8 cellular contexts compared by ENCODE assay signal in genomic region chr4:173334891-173335754, GRCh38. TPM values are rescaled to one million over a fixed set of nuclear protein-coding genes. Genes with fewer than 3 reads are reported as not detected.
A peak's percentile ranks its signal among the peaks of the same experiment; 100 is the strongest.
DNase-seq lines count a peak whose midpoint lies in the region; ATAC-seq and TF ChIP-seq lines count a peak whose summit lies in the region.

No MANE protein-coding gene starts in this region.

- peaks cover 30% of the 10 kb centered on the region for H3K79me2 ChIP-seq in neural cell (replicated peaks; ENCODE audit: insufficient read depth, low read length)

- peak overlapping the region; percentile 99 for H3K27ac Mint-ChIP-seq in activated T-helper 1 cell treated with anti-CD3 and anti-CD28 coated beads, Interleukin-12 subunit alpha, Interleukin-12 subunit beta, Interleukin-2, Interleukin-4 antibody, amounts not matched to agents 30 ng/mL and 10 ng/mL and 1 ng/mL, durations not matched to agents 14 hours and 24 hours and 36 hours

- H3K4me3 Mint-ChIP-seq in activated T-helper 1 cell treated with anti-CD3 and anti-CD28 coated beads, Interleukin-12 subunit alpha, Interleukin-12 subunit beta, Interleukin-2, Interleukin-4 antibody, amounts not matched to agents 30 ng/mL and 10 ng/mL and 1 ng/mL, durations not matched to agents 14 hours and 24 hours and 36 hours, result peak overlapping the region; percentile 96

- H3K4me1 Mint-ChIP-seq in activated T-helper 1 cell treated with anti-CD3 and anti-CD28 coated beads, Interleukin-12 subunit alpha, Interleukin-12 subunit beta, Interleukin-2, Interleukin-4 antibody, amounts not matched to agents 30 ng/mL and 10 ng/mL and 1 ng/mL, durations not matched to agents 14 hours and 24 hours and 36 hours (ENCODE audit: low read depth), result peaks cover 54% of the 10 kb centered on the region

- peaks cover 17% of the 10 kb centered on the region for H3K4me1 ChIP-seq in vagina

- intact Hi-C loops in activated T-helper 1 cell treated with anti-CD3 and anti-CD28 coated beads, Interleukin-12 subunit alpha, Interleukin-12 subunit beta, Interleukin-2, Interleukin-4 antibody, amounts not matched to agents 30 ng/mL and 10 ng/mL and 1 ng/mL, durations not matched to agents 14 hours and 24 hours and 36 hours (cut with micrococcal nuclease), result loop anchor here (1.0 to 5.0 kb wide), 6 partner anchors 17 to 166 kb away; partner anchors contain the start of gene SAP30
- intact Hi-C loops in vagina (cut with DNase I), result no loop called here

- peak overlapping the region; percentile 92 for H3K4me3 ChIP-seq in fibroblast of villous mesenchyme (ENCODE audit: low read depth, low read length)
- H3K4me3 ChIP-seq in neural cell (ENCODE audit: low read length), result peak overlapping the region; percentile 93
- peak overlapping the region; percentile 90 to 98 for H3K4me3 ChIP-seq in vagina

- peaks cover 10% of the 10 kb centered on the region for H3F3A ChIP-seq in neural cell (ENCODE audit: insufficient read depth, low read length, poor library complexity, severe bottlenecking)

- H3K4me2 ChIP-seq in neural cell (ENCODE audit: low read length), result peak overlapping the region; percentile 89

- H3K27ac ChIP-seq in neural cell (ENCODE audit: low read length) (peak overlapping the region; percentile 26), vagina (peak overlapping the region; percentile 100)

- DNase-seq in ELF-1 (ENCODE audit: low read depth, low spot score), result peak; percentile 97
- peak; percentile 70 for DNase-seq in HT-29 (ENCODE audit: low spot score)
- DNase-seq in NCI-H82 treated with DMSO at 0.1 percent for 48 hours (lab: John Stamatoyannopoulos, UW; ENCODE audit: unreplicated experiment), result peak; percentile 55
- peak; percentile 63 for DNase-seq in activated T-helper 1 cell treated with anti-CD3 and anti-CD28 coated beads, Interleukin-12 subunit alpha, Interleukin-12 subunit beta, Interleukin-2, Interleukin-4 antibody, amounts not matched to agents 30 ng/mL and 10 ng/mL and 1 ng/mL, durations not matched to agents 14 hours and 24 hours and 36 hours (ENCODE audit: low spot score)
- DNase-seq in fibroblast of villous mesenchyme (ENCODE audit: low read depth), result peak; percentile 72
- no peak for DNase-seq in vagina (ENCODE audit: extremely low spot score in 2 of 2)

- peak in 1 of 2 donors; percentile 15 for TF ChIP-seq POLR2A in vagina (IDR thresholded peaks at IDR 0.05)

- peaks cover 34% of the 10 kb centered on the region for H3K36me3 Mint-ChIP-seq in activated T-helper 1 cell treated with anti-CD3 and anti-CD28 coated beads, Interleukin-12 subunit alpha, Interleukin-12 subunit beta, Interleukin-2, Interleukin-4 antibody, amounts not matched to agents 30 ng/mL and 10 ng/mL and 1 ng/mL, durations not matched to agents 14 hours and 24 hours and 36 hours (ENCODE audit: low read depth)

- TF ChIP-seq RAD21 in neural cell (conservative IDR thresholded peaks at IDR 0.05), result no peak

- H3K9me3 ChIP-seq in neural cell (ENCODE audit: low read length) (no peaks in the 10 kb centered on the region), vagina (no peaks in the 10 kb centered on the region)

- no peaks in the 10 kb centered on the region for H3K9me3 Mint-ChIP-seq in activated T-helper 1 cell treated with anti-CD3 and anti-CD28 coated beads, Interleukin-12 subunit alpha, Interleukin-12 subunit beta, Interleukin-2, Interleukin-4 antibody, amounts not matched to agents 30 ng/mL and 10 ng/mL and 1 ng/mL, durations not matched to agents 14 hours and 24 hours and 36 hours

- ATAC-seq in GM21447 (IDR thresholded peaks at IDR 0.05; ENCODE audit: unreplicated experiment), result peak; percentile 38

- peak overlapping the region; percentile 54 for H3K9ac ChIP-seq in neural cell (ENCODE audit: low read length)

- no peak for TF ChIP-seq EP300 in neural cell (conservative IDR thresholded peaks at IDR 0.05; ENCODE audit: poor library complexity, severe bottlenecking)

- H3K27me3 ChIP-seq in neural cell (ENCODE audit: insufficient read depth, low read depth, low read length), result no peaks in the 10 kb centered on the region
- H3K27me3 ChIP-seq in vagina, result no peaks in the 10 kb centered on the region

- H3K36me3 ChIP-seq in neural cell (ENCODE audit: insufficient read depth, low read length), result peaks cover 3% of the 10 kb centered on the region
- peaks cover 0 to 9% of the 10 kb centered on the region in 2 donors for H3K36me3 ChIP-seq in vagina

- no peaks in the 10 kb centered on the region for H3K9me2 ChIP-seq in neural cell (ENCODE audit: insufficient read depth, low read length)

- H4K20me1 ChIP-seq in neural cell (ENCODE audit: insufficient read depth), result no peaks in the 10 kb centered on the region

- H3K27me3 Mint-ChIP-seq in activated T-helper 1 cell treated with anti-CD3 and anti-CD28 coated beads, Interleukin-12 subunit alpha, Interleukin-12 subunit beta, Interleukin-2, Interleukin-4 antibody, amounts not matched to agents 30 ng/mL and 10 ng/mL and 1 ng/mL, durations not matched to agents 14 hours and 24 hours and 36 hours (ENCODE audit: insufficient read depth), result no peaks in the 10 kb centered on the region

- peak overlapping the region; percentile 57 for H2AFZ ChIP-seq in neural cell (ENCODE audit: low read depth, low read length)

- TF ChIP-seq CTCF in fibroblast of villous mesenchyme (IDR thresholded peaks at IDR 0.05; ENCODE audit: insufficient read depth, low read depth, low read length) (no peak), neural cell (IDR thresholded peaks at IDR 0.05; ENCODE audit: poor library complexity, severe bottlenecking) (no peak), vagina (IDR thresholded peaks at IDR 0.05) (no peak)

TF ChIP-seq in neural cell, 6 proteins besides CTCF, POLR2A, EP300 and RAD21:
- TF ChIP-seq REST (IDR thresholded peaks at IDR 0.05; ENCODE audit: borderline replicate concordance), result peak; percentile 25
- TF ChIP-seq SMC3 (conservative IDR thresholded peaks at IDR 0.05; ENCODE audit: poor library complexity), result peak; percentile 19
- TF ChIP-seq MXI1 (conservative IDR thresholded peaks at IDR 0.05; ENCODE audit: poor library complexity, severe bottlenecking), result peak; percentile 74
- TF ChIP-seq TAF1 (IDR thresholded peaks at IDR 0.05; ENCODE audit: low read depth), result no peak
- peak; percentile 49 for TF ChIP-seq POLR2AphosphoS5 (IDR thresholded peaks at IDR 0.05)
- TF ChIP-seq EZH2 (IDR thresholded peaks at IDR 0.05; ENCODE audit: borderline replicate concordance, insufficient read depth, low read length, poor library complexity, severe bottlenecking), result no peak

RNA-seq across cellular contexts. Expression of gene HMGB2, which starts 1.0 kb away (rescaled TPM):
- total RNA-seq in HT-29 (2014; rRNA removed; shearing (Covaris generic)), result 113 and 133 TPM in 2 replicates
- 274 and 292 TPM in 2 replicates for total RNA-seq in activated T-helper 1 cell treated with anti-CD3 and anti-CD28 coated beads, Interleukin-12 subunit alpha, Interleukin-12 subunit beta, Interleukin-2, Interleukin-4 antibody, amounts not matched to agents 30 ng/mL and 10 ng/mL and 1 ng/mL, durations not matched to agents 14 hours and 24 hours and 36 hours
- total RNA-seq in fibroblast of villous mesenchyme, result 33.8 and 60.0 TPM in 2 replicates
- polyA plus RNA-seq in neural cell, result 165 and 184 TPM in 2 replicates
- 83.3 and 97.0 TPM in 2 replicates for polyA minus RNA-seq in neural cell
- total RNA-seq in vagina, result 56.7 TPM

RNA-seq across cellular contexts. Expression of gene SAP30, which starts 35.6 kb away (rescaled TPM):
- total RNA-seq in HT-29 (2014; rRNA removed; shearing (Covaris generic)), result 17.7 and 21.7 TPM in 2 replicates
- total RNA-seq in activated T-helper 1 cell treated with anti-CD3 and anti-CD28 coated beads, Interleukin-12 subunit alpha, Interleukin-12 subunit beta, Interleukin-2, Interleukin-4 antibody, amounts not matched to agents 30 ng/mL and 10 ng/mL and 1 ng/mL, durations not matched to agents 14 hours and 24 hours and 36 hours, result 29.3 and 30.9 TPM in 2 replicates
- total RNA-seq in fibroblast of villous mesenchyme (13.2 and 21.2 TPM in 2 replicates), vagina (13.0 TPM)
- polyA plus RNA-seq in neural cell, result 55.8 and 58.3 TPM in 2 replicates
- 31.4 and 36.3 TPM in 2 replicates for polyA minus RNA-seq in neural cell

Comparison
In these comparisons a context has a peak if more than half of its experiments do, and no peak if none do; other contexts are left out.
1. DNase-seq: peak in ELF-1 (single experiment), HT-29 (single experiment), NCI-H82 treated with DMSO at 0.1 percent for 48 hours (single experiment), activated T-helper 1 cell treated with anti-CD3 and anti-CD28 coated beads, Interleukin-12 subunit alpha, Interleukin-12 subunit beta, Interleukin-2, Interleukin-4 antibody, amounts not matched to agents 30 ng/mL and 10 ng/mL and 1 ng/mL, durations not matched to agents 14 hours and 24 hours and 36 hours (single experiment) and fibroblast of villous mesenchyme (single experiment); none in vagina (0 of 2).
2. Peak in every context shown above with its lines, with median percentiles within 50 percentile points of each other: H3K4me3 ChIP-seq.